ENCODE assay signal across 21 cellular contexts in genomic region chr1:32639489-32640075, GRCh38.
"Had no signal": no experiment of that assay in that cellular context is flagged by ENCODE, and none has a peak within 500 bp of the region (broad histone marks: within the 10 kb centered on the region; RNA-seq: fewer than 3 reads in every experiment).

No MANE protein-coding gene starts in this region.

- H3K4me1 ChIP-seq: breast epithelium, heart left ventricle, right atrium auricular region, tibial artery, vagina had no signal

- DNase-seq: activated CD4-positive, alpha-beta T cell treated with anti-CD3 and anti-CD28 coated beads for 48 hours; activated CD8-positive, alpha-beta memory T cell treated with anti-CD3 and anti-CD28 coated beads, Interleukin-2, amount 50 U/mL, for 4 hours; activated CD8-positive, alpha-beta T cell treated with anti-CD3 and anti-CD28 coated beads, Interleukin-2, amount 10 ng/mL, durations not matched to agents 7 days and 5 days; activated gamma-delta T cell; activated T-cell treated with anti-CD3 and anti-CD28 coated beads, Interleukin-2, amount 50 U/mL, for 72 hours; cerebellar nuclear complex; dermis blood vessel endothelial cell; effector memory CD8-positive, alpha-beta T cell; heart left ventricle; mesendoderm; stimulated activated CD4-positive, alpha-beta T cell treated with anti-CD3 and anti-CD28 coated beads, Interleukin-15, amount 100 ng/mL, for 24 hours; stimulated activated CD4-positive, alpha-beta T cell treated with anti-CD3 and anti-CD28 coated beads, Interleukin-4, amount 100 ng/mL, for 24 hours; stimulated activated naive CD4-positive, alpha-beta T cell; tibial artery had no signal

- H3K27ac ChIP-seq: breast epithelium, heart left ventricle, right atrium auricular region, skin epidermis, tibial artery, vagina had no signal

- H3K27me3 ChIP-seq: breast epithelium, heart left ventricle, right atrium auricular region, tibial artery, vagina had no signal

- H3K9me3 ChIP-seq: breast epithelium, heart left ventricle, right atrium auricular region, tibial artery, vagina had no signal

- H3K4me3 ChIP-seq: breast epithelium, heart left ventricle, right atrium auricular region, skin epidermis, tibial artery, vagina had no signal

- H3K36me3 ChIP-seq: breast epithelium, right atrium auricular region had no signal

- ATAC-seq: activated CD8-positive, alpha-beta T cell treated with anti-CD3 and anti-CD28 coated beads, Interleukin-2, amount 10 ng/mL, durations not matched to agents 7 days and 5 days; activated naive CD4-positive, alpha-beta T cell treated with anti-CD3 and anti-CD28 coated beads, Interleukin-2, amount 50 U/mL, for 72 hours; activated T-cell treated with anti-CD3 and anti-CD28 coated beads, Interleukin-2, amount 50 U/mL, for 72 hours; effector memory CD8-positive, alpha-beta T cell; heart left ventricle; natural killer cell treated with Interleukin-12 subunit alpha and Interleukin-12 subunit beta and Interleukin-15 and Interleukin-18, amount 100 ng/mL, for 72 hours; WTC11 had no signal
